In the genomic region with DNA sequence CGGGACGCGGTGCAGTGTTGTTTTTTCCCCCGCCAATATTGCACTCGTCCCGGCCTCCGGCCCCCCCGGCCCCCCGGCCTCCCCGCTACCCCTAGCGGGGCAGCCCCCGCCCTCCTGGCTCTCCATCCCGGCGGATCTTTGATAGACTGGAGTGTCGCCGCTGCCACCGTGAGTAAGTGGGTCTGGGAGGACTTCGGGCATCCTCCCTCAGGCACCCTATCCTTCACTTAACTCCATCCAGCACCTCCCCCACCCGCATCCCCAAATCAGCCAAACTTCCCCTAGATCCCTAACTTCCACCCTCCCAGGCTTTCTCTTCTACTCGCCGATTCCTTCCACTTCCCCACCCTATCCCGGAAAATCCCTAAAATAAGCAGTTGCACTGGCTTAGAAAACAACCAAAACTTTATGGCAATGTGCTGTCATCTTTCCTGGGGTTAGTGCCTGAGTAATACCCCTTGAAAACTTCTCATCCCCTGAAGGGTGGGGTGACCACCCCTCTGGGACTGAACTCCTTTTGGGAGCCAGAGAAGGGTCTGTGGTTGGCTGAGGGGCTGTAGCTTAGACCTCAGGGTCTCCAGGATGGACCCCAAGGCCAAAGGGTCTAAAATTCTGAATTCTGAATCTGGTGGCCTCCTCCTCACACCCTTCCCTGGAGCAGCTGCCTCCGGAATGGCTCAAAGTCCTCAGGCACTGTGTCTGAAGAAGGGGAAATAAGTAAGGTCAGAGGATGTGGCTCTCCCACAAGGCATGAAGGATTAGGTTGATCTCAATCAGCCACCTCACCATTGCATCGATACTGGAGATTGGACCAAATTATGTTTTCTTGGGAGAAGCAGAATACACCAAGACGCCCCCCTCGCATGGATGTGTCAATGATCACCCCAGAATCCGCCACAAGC, we compare ENCODE assay signal across 8 cellular contexts. TPM values are rescaled to one million over a fixed set of nuclear protein-coding genes. Genes with fewer than 3 reads are reported as not detected.
DNase-seq lines count a peak whose midpoint lies in the region; ATAC-seq, FAIRE-seq and TF ChIP-seq lines count a peak whose summit lies in the region.

No MANE protein-coding gene starts in this region.

- no peak for FAIRE-seq in bronchial epithelial cell (lab: Jason Lieb, UNC)

- ATAC-seq in HG03175 (IDR thresholded peaks at IDR 0.05; ENCODE audit: unreplicated experiment) = no peak
- no peak for ATAC-seq in HG03342 (IDR thresholded peaks at IDR 0.05; ENCODE audit: unreplicated experiment)
- no peak for ATAC-seq in HG03196 (IDR thresholded peaks at IDR 0.05; ENCODE audit: unreplicated experiment)

- H3K4me3 Mint-ChIP-seq in IgD-negative memory B cell = peak overlapping the region; percentile 65 to 87 (median 76)

- no peaks in the 10 kb centered on the region for H3K9me3 ChIP-seq in mucosa of rectum (ENCODE audit: control insufficient read depth in 2 of 2, low read length in 2 of 2)

- H3K27ac Mint-ChIP-seq in IgD-negative memory B cell = peak overlapping the region in 2 of 3 donors; percentile 59 to 80

- DNase-seq in AG09309 (ENCODE audit: low read depth) (no peak), bronchial epithelial cell (ENCODE audit: low read depth) (no peak), NOMO-1 treated with dmso at 0.1 percent for 144 hours (lab: John Stamatoyannopoulos, UW; ENCODE audit: unreplicated experiment) (no peak)

- H3K4me3 ChIP-seq in AG09309 (ENCODE audit: control insufficient read depth, low read depth, low read length) (peak overlapping the region; percentile 76), bronchial epithelial cell (ENCODE audit: low read depth, low read length) (peak overlapping the region; percentile 47), mucosa of rectum (ENCODE audit: low read length in 2 of 2) (peak overlapping the region in 1 of 2 donors; percentile 44)

- H3K27me3 Mint-ChIP-seq in IgD-negative memory B cell = no peaks in the 10 kb centered on the region

- peak overlapping the region in 1 of 2 donors; percentile 24 for H3K9ac ChIP-seq in mucosa of rectum (ENCODE audit: low read depth in 1 of 2, low read length in 2 of 2)

- TF ChIP-seq CTCF in AG09309 (IDR thresholded peaks at IDR 0.05; ENCODE audit: control insufficient read depth, insufficient read depth, low read depth, low read length, missing control alignments) = no peak
- no peak for TF ChIP-seq CTCF in bronchial epithelial cell (IDR thresholded peaks at IDR 0.05; ENCODE audit: insufficient read depth, low read length, severe bottlenecking)

- no peaks in the 10 kb centered on the region for H3K36me3 Mint-ChIP-seq in IgD-negative memory B cell

- H3K36me3 ChIP-seq in bronchial epithelial cell (ENCODE audit: control insufficient read depth, insufficient read depth, low read length) (peaks cover 9% of the 10 kb centered on the region), mucosa of rectum (ENCODE audit: control insufficient read depth in 2 of 2, insufficient read depth in 2 of 2, low read length in 2 of 2) (peaks cover 0 to 3% of the 10 kb centered on the region in 2 donors)

- H3K27me3 ChIP-seq in bronchial epithelial cell (ENCODE audit: control insufficient read depth, insufficient read depth, low read length) = no peaks in the 10 kb centered on the region
- peaks cover 0 to 4% of the 10 kb centered on the region in 2 donors for H3K27me3 ChIP-seq in mucosa of rectum (ENCODE audit: control insufficient read depth in 2 of 2, insufficient read depth in 2 of 2, low read length in 2 of 2)

- H3K4me1 Mint-ChIP-seq in IgD-negative memory B cell = peaks cover 5 to 15% (median 12%) of the 10 kb centered on the region in 3 donors

- peaks cover 18 to 26% of the 10 kb centered on the region in 2 donors for H3K4me1 ChIP-seq in mucosa of rectum (ENCODE audit: control insufficient read depth in 2 of 2, insufficient read depth in 2 of 2, low read length in 2 of 2)

- H3K27ac ChIP-seq in mucosa of rectum (ENCODE audit: low read depth in 2 of 2, low read length in 2 of 2) = peak overlapping the region; percentile 48 to 98

- no peaks in the 10 kb centered on the region for H3K9me3 Mint-ChIP-seq in IgD-negative memory B cell

RNA-seq across cellular contexts. Expression of gene THBS3, which starts 12.2 kb away (rescaled TPM):
- polyA plus RNA-seq in IgD-negative memory B cell = 1.4 TPM
- 16.3 and 19.6 TPM in 2 replicates for total RNA-seq in bronchial epithelial cell

RNA-seq across cellular contexts. Expression of gene MTX1, which starts 13.0 kb away (rescaled TPM):
- polyA plus RNA-seq in IgD-negative memory B cell = 41.7 TPM
- total RNA-seq in bronchial epithelial cell = 48.4 and 49.5 TPM in 2 replicates

RNA-seq across cellular contexts. Expression of gene TRIM46, which starts 21.8 kb away (rescaled TPM):
- 0.14 TPM for polyA plus RNA-seq in IgD-negative memory B cell
- total RNA-seq in bronchial epithelial cell = 0.26 and 0.64 TPM in 2 replicates

RNA-seq across cellular contexts. Expression of gene KRTCAP2, which starts 22.3 kb away (rescaled TPM):
- polyA plus RNA-seq in IgD-negative memory B cell = 420 TPM
- total RNA-seq in bronchial epithelial cell = 76.3 and 133 TPM in 2 replicates

RNA-seq across cellular contexts. Expression of gene DPM3, which starts 55.1 kb away (rescaled TPM):
- polyA plus RNA-seq in IgD-negative memory B cell = 83.9 TPM
- total RNA-seq in bronchial epithelial cell = 37.4 and 43.5 TPM in 2 replicates
